8 cellular contexts compared by ENCODE assay signal in the genomic region with DNA sequence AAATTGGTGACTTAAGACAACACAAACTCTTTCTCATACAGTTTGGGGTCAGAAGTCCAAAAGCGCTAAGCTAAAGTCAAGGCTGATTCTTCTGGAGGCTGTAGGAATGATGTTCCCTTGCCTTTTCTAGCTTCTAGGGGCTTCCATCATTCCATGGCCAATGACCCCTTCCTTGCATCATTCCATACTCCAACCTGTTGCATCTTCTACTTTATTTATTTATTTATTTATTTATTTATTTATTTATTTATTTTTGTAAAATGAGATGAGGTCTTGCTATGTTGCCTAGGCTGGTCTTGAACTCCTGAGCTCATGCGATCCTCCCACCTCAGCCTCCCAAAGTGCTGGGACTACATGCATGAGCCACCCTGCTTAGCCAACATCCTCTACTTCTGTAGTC.
"Had no signal": no experiment of that assay in that cellular context is flagged by ENCODE, and none has a peak within 500 bp of the region (broad histone marks: within the 10 kb centered on the region; RNA-seq: fewer than 3 reads in every experiment).

No MANE protein-coding gene starts in this region.

- ATAC-seq: GM12878 had no signal

- H3K4me3 ChIP-seq: GM12878 had no signal

- DNase-seq: GDM1, GF-D8 had no signal

- FAIRE-seq: G401.6, GM12878, GM12891, GM12892, GM18507, GM19239 had no signal
